Comparison of ENCODE assay signal across 1 cellular context in genomic region chr2:65639156-65639876, GRCh38.
TF ChIP-seq lines count a peak whose summit lies in the region.

No MANE protein-coding gene starts in this region.

TF ChIP-seq in HCT116, 20 proteins besides CTCF, POLR2A, EP300 and RAD21 (continued from another document):
- TF ChIP-seq ELF1 (IDR thresholded peaks at IDR 0.05; ENCODE audit: borderline replicate concordance, low read depth): no peak
- TF ChIP-seq, protein P1, sequence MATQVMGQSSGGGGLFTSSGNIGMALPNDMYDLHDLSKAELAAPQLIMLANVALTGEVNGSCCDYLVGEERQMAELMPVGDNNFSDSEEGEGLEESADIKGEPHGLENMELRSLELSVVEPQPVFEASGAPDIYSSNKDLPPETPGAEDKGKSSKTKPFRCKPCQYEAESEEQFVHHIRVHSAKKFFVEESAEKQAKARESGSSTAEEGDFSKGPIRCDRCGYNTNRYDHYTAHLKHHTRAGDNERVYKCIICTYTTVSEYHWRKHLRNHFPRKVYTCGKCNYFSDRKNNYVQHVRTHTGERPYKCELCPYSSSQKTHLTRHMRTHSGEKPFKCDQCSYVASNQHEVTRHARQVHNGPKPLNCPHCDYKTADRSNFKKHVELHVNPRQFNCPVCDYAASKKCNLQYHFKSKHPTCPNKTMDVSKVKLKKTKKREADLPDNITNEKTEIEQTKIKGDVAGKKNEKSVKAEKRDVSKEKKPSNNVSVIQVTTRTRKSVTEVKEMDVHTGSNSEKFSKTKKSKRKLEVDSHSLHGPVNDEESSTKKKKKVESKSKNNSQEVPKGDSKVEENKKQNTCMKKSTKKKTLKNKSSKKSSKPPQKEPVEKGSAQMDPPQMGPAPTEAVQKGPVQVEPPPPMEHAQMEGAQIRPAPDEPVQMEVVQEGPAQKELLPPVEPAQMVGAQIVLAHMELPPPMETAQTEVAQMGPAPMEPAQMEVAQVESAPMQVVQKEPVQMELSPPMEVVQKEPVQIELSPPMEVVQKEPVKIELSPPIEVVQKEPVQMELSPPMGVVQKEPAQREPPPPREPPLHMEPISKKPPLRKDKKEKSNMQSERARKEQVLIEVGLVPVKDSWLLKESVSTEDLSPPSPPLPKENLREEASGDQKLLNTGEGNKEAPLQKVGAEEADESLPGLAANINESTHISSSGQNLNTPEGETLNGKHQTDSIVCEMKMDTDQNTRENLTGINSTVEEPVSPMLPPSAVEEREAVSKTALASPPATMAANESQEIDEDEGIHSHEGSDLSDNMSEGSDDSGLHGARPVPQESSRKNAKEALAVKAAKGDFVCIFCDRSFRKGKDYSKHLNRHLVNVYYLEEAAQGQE (IDR thresholded peaks at IDR 0.05; ENCODE audit: low read depth): no peak
- TF ChIP-seq FOSL1 (IDR thresholded peaks at IDR 0.05; ENCODE audit: low read depth): no peak
- no peak for TF ChIP-seq CEBPB (IDR thresholded peaks at IDR 0.05; ENCODE audit: low read depth)
- TF ChIP-seq, protein P2, sequence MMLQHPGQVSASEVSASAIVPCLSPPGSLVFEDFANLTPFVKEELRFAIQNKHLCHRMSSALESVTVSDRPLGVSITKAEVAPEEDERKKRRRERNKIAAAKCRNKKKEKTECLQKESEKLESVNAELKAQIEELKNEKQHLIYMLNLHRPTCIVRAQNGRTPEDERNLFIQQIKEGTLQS (IDR thresholded peaks at IDR 0.05): no peak
- no peak for TF ChIP-seq SIN3A (IDR thresholded peaks at IDR 0.05; ENCODE audit: low read depth)
- TF ChIP-seq SP1 (IDR thresholded peaks at IDR 0.05; ENCODE audit: low read depth): no peak
- no peak for TF ChIP-seq JUND (IDR thresholded peaks at IDR 0.05)
- TF ChIP-seq ZBTB33 (IDR thresholded peaks at IDR 0.05; ENCODE audit: extremely low read depth, insufficient replicate concordance, low read length): no peak
TF ChIP-seq in HCT116: peak in this region for 0.
